34 cellular contexts compared by ENCODE assay signal in genomic region chr2:3670941-3671340, GRCh38. TPM values are rescaled to one million over a fixed set of nuclear protein-coding genes. Genes with fewer than 3 reads are reported as not detected.
"Had no signal": no experiment of that assay in that cellular context is flagged by ENCODE, and none has a peak within 500 bp of the region (broad histone marks: within the 10 kb centered on the region; RNA-seq: fewer than 3 reads in every experiment).

No MANE protein-coding gene starts in this region.

- H3K4me1 Mint-ChIP-seq: activated CD4-positive, alpha-beta T cell treated with anti-CD3 and anti-CD28 coated beads, Interleukin-2, amount 10 ng/mL, durations not matched to agents 24 days and 14 days; activated naive CD8-positive, alpha-beta T cell treated with anti-CD3 and anti-CD28 coated beads for 36 hours; central memory CD8-positive, alpha-beta T cell; T-cell had no signal

- H3K27ac ChIP-seq: brain microvascular endothelial cell, Peyer's patch, RWPE1 had no signal

- H3K4me3 ChIP-seq: MG63, Peyer's patch had no signal

- H3K4me1 ChIP-seq: Peyer's patch had no signal

- DNase-seq: activated CD4-positive, alpha-beta T cell treated with anti-CD3 and anti-CD28 coated beads, Interleukin-2, amount 10 ng/mL, durations not matched to agents 24 days and 14 days; activated CD4-positive, alpha-beta T cell treated with anti-CD3 and anti-CD28 coated beads, Interleukin-2, amount 50 U/mL, for 4 hours; activated CD8-positive, alpha-beta memory T cell treated with anti-CD3 and anti-CD28 coated beads, Interleukin-2, amount 50 U/mL, for 4 hours; activated naive CD4-positive, alpha-beta T cell; activated naive CD4-positive, alpha-beta T cell treated with anti-CD3 and anti-CD28 coated beads, Interleukin-2, amount 50 U/mL, for 16 hours; activated naive CD8-positive, alpha-beta T cell treated with anti-CD3 and anti-CD28 coated beads for 36 hours; activated T-cell treated with anti-CD3 and anti-CD28 coated beads for 4 hours; activated T-cell treated with anti-CD3 and anti-CD28 coated beads, Interleukin-2, amount 50 U/mL, for 4 hours; amniotic stem cell; aorta; brain microvascular endothelial cell; Kasumi-1; KG1; MG63; NCI-H1092; NCI-H1436 treated with DMSO at 0.1 percent for 48 hours; NCI-H1694 treated with DMSO at 0.1 percent for 48 hours; NCI-H2029; NCI-H345; NCI-H524 treated with DMSO at 0.1 percent for 48 hours; NK-92 treated with Interleukin-12 subunit alpha and Interleukin-12 subunit beta, amount 100 ng/mL, for 24 hours; PC-3; Peyer's patch; SIG-M5; T-cell; T-helper 2 cell; T-helper 9 cell had no signal

- H3K36me3 Mint-ChIP-seq: activated naive CD8-positive, alpha-beta T cell treated with anti-CD3 and anti-CD28 coated beads for 36 hours; T-cell had no signal

- H3K36me3 ChIP-seq: brain microvascular endothelial cell, MG63, Peyer's patch had no signal

- H3K27ac Mint-ChIP-seq: activated CD4-positive, alpha-beta T cell treated with anti-CD3 and anti-CD28 coated beads, Interleukin-2, amount 10 ng/mL, durations not matched to agents 24 days and 14 days; activated naive CD8-positive, alpha-beta T cell treated with anti-CD3 and anti-CD28 coated beads for 36 hours; activated T-helper 1 cell treated with anti-CD3 and anti-CD28 coated beads, Interleukin-12 subunit alpha, Interleukin-12 subunit beta, Interleukin-2, Interleukin-4 antibody, amounts not matched to agents 30 ng/mL and 10 ng/mL and 1 ng/mL, durations not matched to agents 14 hours and 24 hours and 36 hours; T-cell had no signal

- H3K27me3 ChIP-seq: brain microvascular endothelial cell, MG63, Peyer's patch had no signal

- H3K27me3 Mint-ChIP-seq: activated CD4-positive, alpha-beta T cell treated with anti-CD3 and anti-CD28 coated beads, Interleukin-2, amount 10 ng/mL, durations not matched to agents 24 days and 14 days had no signal

- H3K4me3 Mint-ChIP-seq: activated CD4-positive, alpha-beta T cell treated with anti-CD3 and anti-CD28 coated beads, Interleukin-2, amount 10 ng/mL, durations not matched to agents 24 days and 14 days; activated naive CD8-positive, alpha-beta T cell treated with anti-CD3 and anti-CD28 coated beads for 36 hours; activated T-cell treated with anti-CD3 and anti-CD28 coated beads, Interleukin-2, amount 50 U/mL, for 4 hours; activated T-helper 1 cell treated with anti-CD3 and anti-CD28 coated beads, Interleukin-12 subunit alpha, Interleukin-12 subunit beta, Interleukin-2, Interleukin-4 antibody, amounts not matched to agents 30 ng/mL and 10 ng/mL and 1 ng/mL, durations not matched to agents 14 hours and 24 hours and 36 hours; central memory CD8-positive, alpha-beta T cell; T-cell had no signal

- H3K9me3 Mint-ChIP-seq: activated CD4-positive, alpha-beta T cell treated with anti-CD3 and anti-CD28 coated beads, Interleukin-2, amount 10 ng/mL, durations not matched to agents 24 days and 14 days; activated naive CD8-positive, alpha-beta T cell treated with anti-CD3 and anti-CD28 coated beads for 36 hours; activated T-cell treated with anti-CD3 and anti-CD28 coated beads, Interleukin-2, amount 50 U/mL, for 4 hours; activated T-helper 1 cell treated with anti-CD3 and anti-CD28 coated beads, Interleukin-12 subunit alpha, Interleukin-12 subunit beta, Interleukin-2, Interleukin-4 antibody, amounts not matched to agents 30 ng/mL and 10 ng/mL and 1 ng/mL, durations not matched to agents 14 hours and 24 hours and 36 hours; central memory CD8-positive, alpha-beta T cell; T-cell had no signal

- ATAC-seq: activated T-cell treated with anti-CD3 and anti-CD28 coated beads, Interleukin-2, amount 50 U/mL, for 4 hours; PC-3; Right ventricle myocardium inferior; SK-N-SH treated with all-trans-retinoic acid at 6 μM for 48 hours; T-cell had no signal

- H3K9me3 ChIP-seq: MG63, Peyer's patch had no signal

RNA-seq across cellular contexts. Expression of gene ALLC, which starts 12.9 kb away (rescaled TPM):
- total RNA-seq: activated CD4-positive, alpha-beta T cell treated with anti-CD3 and anti-CD28 coated beads, Interleukin-2, amount 10 ng/mL, durations not matched to agents 24 days and 14 days; activated naive CD8-positive, alpha-beta T cell treated with anti-CD3 and anti-CD28 coated beads for 36 hours; activated T-cell treated with anti-CD3 and anti-CD28 coated beads, Interleukin-2, amount 50 U/mL, for 4 hours; activated T-helper 1 cell treated with anti-CD3 and anti-CD28 coated beads, Interleukin-12 subunit alpha, Interleukin-12 subunit beta, Interleukin-2, Interleukin-4 antibody, amounts not matched to agents 30 ng/mL and 10 ng/mL and 1 ng/mL, durations not matched to agents 14 hours and 24 hours and 36 hours; aorta; NCI-H460; PC-3; Peyer's patch; Right ventricle myocardium inferior; SK-MEL-5; T-cell had no signal

RNA-seq across cellular contexts. Expression of gene DCDC2C, which starts 32.4 kb away (rescaled TPM):
- total RNA-seq: activated CD4-positive, alpha-beta T cell treated with anti-CD3 and anti-CD28 coated beads, Interleukin-2, amount 10 ng/mL, durations not matched to agents 24 days and 14 days; activated naive CD8-positive, alpha-beta T cell treated with anti-CD3 and anti-CD28 coated beads for 36 hours; activated T-cell treated with anti-CD3 and anti-CD28 coated beads, Interleukin-2, amount 50 U/mL, for 4 hours; activated T-helper 1 cell treated with anti-CD3 and anti-CD28 coated beads, Interleukin-12 subunit alpha, Interleukin-12 subunit beta, Interleukin-2, Interleukin-4 antibody, amounts not matched to agents 30 ng/mL and 10 ng/mL and 1 ng/mL, durations not matched to agents 14 hours and 24 hours and 36 hours; NCI-H460; PC-3; Peyer's patch; Right ventricle myocardium inferior; SK-MEL-5; T-cell had no signal
